Comparison of ENCODE assay signal across 8 cellular contexts in the genomic region with DNA sequence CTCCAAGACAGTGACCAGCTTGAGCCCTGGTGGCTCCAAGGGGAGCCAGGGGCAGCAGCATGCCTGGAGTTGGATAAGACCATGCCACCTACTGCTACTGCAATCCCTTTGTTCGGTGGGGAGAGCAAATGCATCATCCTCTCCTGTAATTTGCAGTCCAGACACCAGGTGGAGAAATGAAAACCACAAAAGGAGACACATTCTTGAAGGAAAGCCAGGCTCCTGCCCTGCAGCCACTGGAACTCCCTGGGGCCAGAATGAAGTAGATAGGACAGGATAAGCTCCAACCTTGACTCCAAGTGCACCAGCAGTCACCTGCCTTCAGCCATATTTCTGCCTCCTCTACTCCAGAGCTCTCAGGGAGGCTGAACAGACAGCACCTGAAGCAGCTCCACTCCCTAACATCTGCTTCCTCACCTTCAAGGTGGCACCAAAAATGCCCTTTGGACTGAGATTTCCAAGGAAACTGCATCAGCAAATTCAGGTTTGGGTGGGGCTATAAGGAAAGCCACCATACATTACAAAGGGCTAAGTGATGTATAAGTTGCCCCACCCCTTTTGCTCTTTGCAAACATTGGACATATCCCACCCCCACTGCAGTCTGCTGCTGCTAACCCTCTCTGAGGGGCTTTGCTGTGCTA.
A peak's percentile ranks its signal among the peaks of the same experiment; 100 is the strongest.
DNase-seq lines count a peak whose midpoint lies in the region; ATAC-seq and TF ChIP-seq lines count a peak whose summit lies in the region.

No MANE protein-coding gene starts in this region.

- H3K27ac Mint-ChIP-seq in WTC11 (peak overlapping the region; percentile 59; the same call in 1 of the 2 replicates), natural killer cell (peak overlapping the region in 1 of 2 donors; percentile 33)

- CTCF ChIA-PET in WTC11 (lab: Charles Lee): interaction anchor here (0.6 to 1.6 kb wide), 10 partner anchors 9 to 281 kb away, joined by 3 to 9 read pairs (median 4); no protein-coding TSS in a partner anchor

- H3K4me1 Mint-ChIP-seq in WTC11 (peaks cover 28% of the 10 kb centered on the region), natural killer cell (peaks cover 29 to 34% of the 10 kb centered on the region in 2 donors)

- H3K9me3 Mint-ChIP-seq in WTC11: peaks cover 22% of the 10 kb centered on the region
- no peaks in the 10 kb centered on the region for H3K9me3 Mint-ChIP-seq in natural killer cell

- POLR2A ChIA-PET in WTC11 (lab: Charles Lee): no interaction called here

- H3K36me3 Mint-ChIP-seq in WTC11 (peaks cover 23% of the 10 kb centered on the region), natural killer cell (no peaks in the 10 kb centered on the region)

- peak; percentile 68 for DNase-seq in activated CD8-positive, alpha-beta memory T cell treated with anti-CD3 and anti-CD28 coated beads for 24 hours
- DNase-seq in activated CD8-positive, alpha-beta memory T cell treated with anti-CD3 and anti-CD28 coated beads, Interleukin-2, amount 50 U/mL, for 48 hours: no peak
- peak; percentile 80 for DNase-seq in Jurkat, Clone E6-1 (ENCODE audit: low read depth, low spot score)
- DNase-seq in WTC11 (ENCODE audit: low spot score) (peak; percentile 67), natural killer cell (peak; percentile 21), NCI-H1092 treated with DMSO at 0.1 percent for 48 hours (lab: John Stamatoyannopoulos, UW) (no peak)
- peak in 2 of 3 donors; percentile 14 to 17 for DNase-seq in effector memory CD4-positive, alpha-beta T cell

- TF ChIP-seq CTCF in WTC11 (IDR thresholded peaks at IDR 0.05) (peak; percentile 44; the same call in 1 of the 2 replicates), natural killer cell (IDR thresholded peaks at IDR 0.05) (peak; percentile 49)

- intact Hi-C loops in natural killer cell (cut with micrococcal nuclease): loop anchor here (1.0 kb wide), 2 partner anchors 206 to 245 kb away; no protein-coding TSS in a partner anchor

- no peak overlapping the region for H3K4me3 Mint-ChIP-seq in WTC11
- H3K4me3 Mint-ChIP-seq in natural killer cell: no peak overlapping the region

- H3K9me3 ChIP-seq in effector memory CD4-positive, alpha-beta T cell (ENCODE audit: control insufficient read depth, low read length): no peaks in the 10 kb centered on the region

- peak; percentile 92 for ATAC-seq in WTC11
- ATAC-seq in natural killer cell: peak; percentile 47 to 85 (median 78)
- ATAC-seq in GM18517 (IDR thresholded peaks at IDR 0.05; ENCODE audit: unreplicated experiment): no peak

- H3K4me3 ChIP-seq in Jurkat, Clone E6-1 (ENCODE audit: low read length): no peak overlapping the region
- no peak overlapping the region for H3K4me3 ChIP-seq in effector memory CD4-positive, alpha-beta T cell (ENCODE audit: insufficient read depth, low read depth, low read length, poor library complexity, severe bottlenecking)

- no peak overlapping the region for H3K27ac ChIP-seq in effector memory CD4-positive, alpha-beta T cell (ENCODE audit: insufficient read depth, low read length, poor library complexity, severe bottlenecking)

- H3K27me3 Mint-ChIP-seq in WTC11 (ENCODE audit: low read depth) (no peaks in the 10 kb centered on the region; the same call in 1 of the 2 replicates), natural killer cell (ENCODE audit: low read depth in 2 of 2) (no peaks in the 10 kb centered on the region)

- H3K36me3 ChIP-seq in effector memory CD4-positive, alpha-beta T cell (ENCODE audit: control insufficient read depth, insufficient read depth, low read length): no peaks in the 10 kb centered on the region

- H3K4me1 ChIP-seq in effector memory CD4-positive, alpha-beta T cell (ENCODE audit: control insufficient read depth, insufficient read depth, low read length, poor library complexity, severe bottlenecking): peaks cover 20% of the 10 kb centered on the region

- H3K27me3 ChIP-seq in effector memory CD4-positive, alpha-beta T cell (replicated peaks; ENCODE audit: control insufficient read depth, insufficient read depth, low read length, poor library complexity, severe bottlenecking): no peaks in the 10 kb centered on the region

TF ChIP-seq in WTC11, 78 proteins besides CTCF, POLR2A, EP300 and RAD21:
- TF ChIP-seq ZNF423 (CRISPR knock-in tag; IDR thresholded peaks at IDR 0.05): peak; percentile 96
- TF ChIP-seq, protein P1, sequence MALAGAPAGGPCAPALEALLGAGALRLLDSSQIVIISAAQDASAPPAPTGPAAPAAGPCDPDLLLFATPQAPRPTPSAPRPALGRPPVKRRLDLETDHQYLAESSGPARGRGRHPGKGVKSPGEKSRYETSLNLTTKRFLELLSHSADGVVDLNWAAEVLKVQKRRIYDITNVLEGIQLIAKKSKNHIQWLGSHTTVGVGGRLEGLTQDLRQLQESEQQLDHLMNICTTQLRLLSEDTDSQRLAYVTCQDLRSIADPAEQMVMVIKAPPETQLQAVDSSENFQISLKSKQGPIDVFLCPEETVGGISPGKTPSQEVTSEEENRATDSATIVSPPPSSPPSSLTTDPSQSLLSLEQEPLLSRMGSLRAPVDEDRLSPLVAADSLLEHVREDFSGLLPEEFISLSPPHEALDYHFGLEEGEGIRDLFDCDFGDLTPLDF (CRISPR knock-in tag; IDR thresholded peaks at IDR 0.05): no peak

Comparison
In these comparisons a context has a peak if more than half of its experiments do, and no peak if none do; other contexts are left out.
1. DNase-seq: peak in activated CD8-positive, alpha-beta memory T cell treated with anti-CD3 and anti-CD28 coated beads for 24 hours (single experiment), Jurkat, Clone E6-1 (single experiment), WTC11 (single experiment), effector memory CD4-positive, alpha-beta T cell (2 of 3) and natural killer cell (single experiment); none in activated CD8-positive, alpha-beta memory T cell treated with anti-CD3 and anti-CD28 coated beads, Interleukin-2, amount 50 U/mL, for 48 hours (single experiment) and NCI-H1092 treated with DMSO at 0.1 percent for 48 hours (single experiment).